Comparison of ENCODE assay signal across 15 cellular contexts in the genomic region with DNA sequence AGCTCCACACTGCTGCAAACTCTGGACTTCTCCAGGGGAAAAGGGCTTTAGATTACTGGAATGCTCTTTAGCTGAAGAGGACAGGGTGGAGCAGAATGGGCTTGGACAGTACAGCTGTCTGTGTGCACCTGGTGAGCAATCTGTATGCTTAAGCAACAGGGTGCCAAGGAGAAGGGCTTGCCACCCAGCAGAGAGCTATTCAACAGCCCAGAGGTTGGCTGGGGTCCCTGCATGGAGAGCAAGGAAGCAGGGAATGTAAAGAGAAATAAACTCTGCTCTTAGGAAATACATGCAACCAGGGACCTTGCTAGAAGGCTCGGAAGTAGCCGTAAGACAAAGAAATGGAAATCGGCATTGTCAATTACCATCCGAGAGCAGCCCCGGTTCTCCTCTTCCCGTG. TPM values are rescaled to one million over a fixed set of nuclear protein-coding genes. Genes with fewer than 3 reads are reported as not detected.
A peak's percentile ranks its signal among the peaks of the same experiment; 100 is the strongest.
DNase-seq lines count a peak whose midpoint lies in the region; ATAC-seq and TF ChIP-seq lines count a peak whose summit lies in the region.
"Had no signal": no experiment of that assay in that cellular context is flagged by ENCODE, and none has a peak within 500 bp of the region (broad histone marks: within the 10 kb centered on the region; RNA-seq: fewer than 3 reads in every experiment).

No MANE protein-coding gene starts in this region.

- H3K4me2 ChIP-seq in mammary epithelial cell (ENCODE audit: insufficient read depth, low read depth, low read length): no peak overlapping the region
- H3K4me2 ChIP-seq: smooth muscle cell had no signal

- no peak overlapping the region for H2AFZ ChIP-seq in mammary epithelial cell (ENCODE audit: low read depth, low read length)

- H3K27me3 Mint-ChIP-seq in chondrocyte (ENCODE audit: low read depth) (no peaks in the 10 kb centered on the region), progenitor cell of endocrine pancreas (no peaks in the 10 kb centered on the region)
- H3K27me3 Mint-ChIP-seq: activated CD4-positive, alpha-beta T cell treated with anti-CD3 and anti-CD28 coated beads, Interleukin-2, amount 10 ng/mL, durations not matched to agents 24 days and 14 days; activated T-helper 17 cell treated with anti-CD3 and anti-CD28 coated beads, Interleukin-2, amount 50 U/mL, for 72 hours; naive B cell had no signal

- peaks cover 36% of the 10 kb centered on the region for H3K36me3 Mint-ChIP-seq in chondrocyte (ENCODE audit: low read depth)
- H3K36me3 Mint-ChIP-seq in progenitor cell of endocrine pancreas (ENCODE audit: insufficient read depth): peaks cover 15% of the 10 kb centered on the region

- no TSS peak for BruUV-seq in mammary epithelial cell (replicated peaks; lab: Mats Ljungman, UMichigan)

- no peak for TF ChIP-seq CTCF in chondrocyte (IDR thresholded peaks at IDR 0.05)
- no peak for TF ChIP-seq CTCF in mucosa of descending colon (IDR thresholded peaks at IDR 0.05)
- TF ChIP-seq CTCF in progenitor cell of endocrine pancreas (IDR thresholded peaks at IDR 0.05; ENCODE audit: unreplicated experiment): no peak
- TF ChIP-seq CTCF in mammary epithelial cell (conservative IDR thresholded peaks at IDR 0.05 in 1 of 2, IDR thresholded peaks at IDR 0.05 in 1 of 2; ENCODE audit: extremely low read depth in 1 of 2, insufficient read depth in 1 of 2, low read depth in 1 of 2, low read length in 2 of 2): no peak

- in situ Hi-C loops in mammary epithelial cell (cut with MboI; ENCODE audit: low sequenced_read_pairs in 2 of 2): no loop called here

- WGBS in mammary epithelial cell (ENCODE audit: low coverage, missing lambda C conversion rate): 90% methylated on average over 6 of the region's 6 CpGs

- dilution Hi-C loops in mammary epithelial cell (cut with HindIII; ENCODE audit: low sequenced_read_pairs): no loop called here

- peaks cover 32% of the 10 kb centered on the region for H3K4me1 Mint-ChIP-seq in chondrocyte (ENCODE audit: low read depth)
- no peaks in the 10 kb centered on the region for H3K4me1 Mint-ChIP-seq in progenitor cell of endocrine pancreas (ENCODE audit: low read depth)
- H3K4me1 Mint-ChIP-seq: activated CD4-positive, alpha-beta T cell treated with anti-CD3 and anti-CD28 coated beads, Interleukin-2, amount 10 ng/mL, durations not matched to agents 24 days and 14 days; activated T-helper 17 cell treated with anti-CD3 and anti-CD28 coated beads, Interleukin-2, amount 50 U/mL, for 72 hours had no signal

- CTCF ChIA-PET in mammary epithelial cell (lab: Charles Lee; ENCODE audit: low non-redundant PET): no interaction called here

- DNase-seq in DMS79 (lab: John Stamatoyannopoulos, UW) (peak; percentile 85), NCI-H2029 treated with DMSO at 0.1 percent for 48 hours (lab: John Stamatoyannopoulos, UW) (peak; percentile 90), chondrocyte (ENCODE audit: low spot score) (peak; percentile 25), mucosa of descending colon (peak in 1 of 3 donors; percentile 12), progenitor cell of endocrine pancreas (ENCODE audit: low spot score, unreplicated experiment) (no peak), ecto neural progenitor cell (ENCODE audit: low spot score) (no peak), mammary epithelial cell (no peak)
- DNase-seq: activated CD4-positive, alpha-beta T cell treated with anti-CD3 and anti-CD28 coated beads, Interleukin-2, amount 10 ng/mL, durations not matched to agents 24 days and 14 days; erythroblast; naive B cell; NK-92 treated with Interleukin-12 subunit alpha and Interleukin-12 subunit beta, amount 100 ng/mL, for 24 hours had no signal

- H3K36me3 ChIP-seq in mucosa of descending colon (ENCODE audit: low read depth) (peaks cover 6% of the 10 kb centered on the region), mammary epithelial cell (ENCODE audit: insufficient read depth, low read length) (peaks cover 17% of the 10 kb centered on the region)

- peak; percentile 64 for ATAC-seq in mucosa of descending colon
- no peak for ATAC-seq in HG02885 (IDR thresholded peaks at IDR 0.05; ENCODE audit: poor library complexity, unreplicated experiment)
- ATAC-seq: activated T-helper 17 cell treated with anti-CD3 and anti-CD28 coated beads, Interleukin-2, amount 50 U/mL, for 72 hours had no signal

- no peaks in the 10 kb centered on the region for H3K9me3 Mint-ChIP-seq in chondrocyte (ENCODE audit: low read depth)
- H3K9me3 Mint-ChIP-seq in progenitor cell of endocrine pancreas (ENCODE audit: low read depth): no peaks in the 10 kb centered on the region
- H3K9me3 Mint-ChIP-seq: activated CD4-positive, alpha-beta T cell treated with anti-CD3 and anti-CD28 coated beads, Interleukin-2, amount 10 ng/mL, durations not matched to agents 24 days and 14 days; activated T-helper 17 cell treated with anti-CD3 and anti-CD28 coated beads, Interleukin-2, amount 50 U/mL, for 72 hours; naive B cell had no signal

- H3K4me3 Mint-ChIP-seq in chondrocyte (ENCODE audit: unreplicated experiment) (no peak overlapping the region), progenitor cell of endocrine pancreas (ENCODE audit: low read depth) (no peak overlapping the region)
- H3K4me3 Mint-ChIP-seq: activated CD4-positive, alpha-beta T cell treated with anti-CD3 and anti-CD28 coated beads, Interleukin-2, amount 10 ng/mL, durations not matched to agents 24 days and 14 days; activated T-helper 17 cell treated with anti-CD3 and anti-CD28 coated beads, Interleukin-2, amount 50 U/mL, for 72 hours; naive B cell had no signal

- no peak overlapping the region for H3K27ac ChIP-seq in mammary epithelial cell (ENCODE audit: insufficient read depth, low read depth, low read length)

- H3K4me1 ChIP-seq in mucosa of descending colon (ENCODE audit: low read depth): no peaks in the 10 kb centered on the region
- H3K4me1 ChIP-seq in mammary epithelial cell (ENCODE audit: insufficient read depth, low read length): no peaks in the 10 kb centered on the region

- H3K9ac ChIP-seq in mammary epithelial cell (ENCODE audit: insufficient read depth, low read length): no peak overlapping the region

- H3K4me3 ChIP-seq in mucosa of descending colon: no peak overlapping the region
- no peak overlapping the region for H3K4me3 ChIP-seq in mammary epithelial cell (replicated peaks in 1 of 3; ENCODE audit: insufficient read depth in 1 of 3, low read depth in 2 of 3, low read length in 3 of 3)
- H3K4me3 ChIP-seq: K562, smooth muscle cell had no signal

- H3K9me3 ChIP-seq in mucosa of descending colon (no peaks in the 10 kb centered on the region), mammary epithelial cell (replicated peaks; ENCODE audit: insufficient read depth, low read length) (no peaks in the 10 kb centered on the region)

- H3K27me3 ChIP-seq in mammary epithelial cell (ENCODE audit: insufficient read depth, low read length): no peaks in the 10 kb centered on the region

- peaks cover 31% of the 10 kb centered on the region for H3K79me2 ChIP-seq in mammary epithelial cell (ENCODE audit: insufficient read depth, low read length)

- intact Hi-C loops in mucosa of descending colon (cut with DNase I, micrococcal nuclease) (no loop called here), mammary epithelial cell (cut with micrococcal nuclease) (no loop called here)

- peaks cover 3% of the 10 kb centered on the region for H4K20me1 ChIP-seq in mammary epithelial cell (ENCODE audit: insufficient read depth, low read length)

- no peak overlapping the region for H3K27ac Mint-ChIP-seq in chondrocyte (ENCODE audit: unreplicated experiment)
- H3K27ac Mint-ChIP-seq in progenitor cell of endocrine pancreas: no peak overlapping the region
- H3K27ac Mint-ChIP-seq: activated CD4-positive, alpha-beta T cell treated with anti-CD3 and anti-CD28 coated beads, Interleukin-2, amount 10 ng/mL, durations not matched to agents 24 days and 14 days; activated T-helper 17 cell treated with anti-CD3 and anti-CD28 coated beads, Interleukin-2, amount 50 U/mL, for 72 hours; naive B cell had no signal

RNA-seq across cellular contexts. Expression of a gene that starts 53.0 kb away (rescaled TPM):
- total RNA-seq in chondrocyte: 266 to 336 TPM (median 325 TPM) in 3 replicates
- 100 to 1,000 TPM in 2 of 3 donors, 10 to 100 TPM in 1; 80.5 to 328 (median 123) TPM for total RNA-seq in mucosa of descending colon
- total RNA-seq in progenitor cell of endocrine pancreas: 68.3 and 85.5 TPM in 2 replicates
- total RNA-seq in mammary epithelial cell: 100 to 1,000 TPM; 173 to 245 TPM
- polyA plus RNA-seq in mammary epithelial cell: 188 TPM
- polyA minus RNA-seq in mammary epithelial cell: 790 TPM

Comparison
In these comparisons a context has a peak if more than half of its experiments do, and no peak if none do; other contexts are left out.
1. DNase-seq: peak in DMS79 (single experiment), NCI-H2029 treated with DMSO at 0.1 percent for 48 hours (single experiment) and chondrocyte (single experiment); none in progenitor cell of endocrine pancreas (single experiment), ecto neural progenitor cell (single experiment) and mammary epithelial cell (single experiment).